In the genomic region with DNA sequence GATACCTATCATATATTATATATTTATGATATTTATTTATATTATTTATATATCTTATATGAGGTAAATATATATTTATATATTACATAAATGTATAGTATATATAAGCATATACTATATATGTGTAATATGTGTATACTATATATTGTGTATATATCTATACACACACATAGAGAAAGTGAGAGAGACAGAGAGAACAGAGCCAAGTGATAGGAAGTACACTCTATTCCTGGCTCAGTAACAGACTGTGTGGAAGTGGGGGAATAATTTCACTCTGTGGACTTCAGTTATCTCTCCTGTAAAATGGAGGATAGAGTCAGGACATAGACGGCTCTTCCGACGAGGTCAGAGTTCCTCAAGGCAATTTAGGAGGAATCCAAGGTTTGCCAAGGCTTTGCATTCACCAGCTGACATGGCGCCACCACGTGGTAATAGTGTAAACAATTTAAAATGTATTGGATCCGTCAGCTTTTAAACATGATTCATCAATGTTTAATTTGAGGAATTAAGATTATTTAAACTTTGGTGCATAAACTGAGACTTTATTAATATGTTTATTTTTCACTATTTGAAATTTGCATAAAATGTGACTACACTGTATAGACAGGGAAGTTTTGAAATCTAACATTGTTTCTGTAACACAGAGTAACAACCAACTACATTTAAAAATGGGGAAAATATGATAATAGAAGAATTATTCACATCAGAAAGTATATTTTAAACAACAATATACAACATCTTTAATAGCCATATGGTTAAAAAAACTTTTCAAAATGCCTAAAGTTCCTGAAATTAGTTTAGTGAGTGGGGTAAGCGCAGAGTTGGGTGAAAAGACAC, we compare ENCODE assay signal across 8 cellular contexts.
DNase-seq lines count a peak whose midpoint lies in the region; ATAC-seq and TF ChIP-seq lines count a peak whose summit lies in the region.

No MANE protein-coding gene starts in this region.

- TF ChIP-seq CTCF in GM12874 (IDR thresholded peaks at IDR 0.05; ENCODE audit: insufficient read depth, low read depth, low read length) = peak; percentile 58; the same call in 1 of the 2 replicates

- peak; percentile 60 for ATAC-seq in HG02981 (IDR thresholded peaks at IDR 0.05; ENCODE audit: unreplicated experiment)

- DNase-seq in AG08395 (ENCODE audit: low spot score) (peak; percentile 32), NCI-H82 (lab: John Stamatoyannopoulos, UW) (peak; percentile 91), activated T-cell treated with anti-CD3 and anti-CD28 coated beads for 24 hours (ENCODE audit: low read depth) (peak; percentile 20), glomerular endothelial cell (ENCODE audit: extremely low read depth, low read depth, low spot score) (peak; percentile 42), renal cortical epithelial cell (ENCODE audit: low read depth) (peak; percentile 55), ureter (ENCODE audit: low spot score) (no peak)
